Comparison of ENCODE assay signal across 9 cellular contexts in genomic region chr11:3169952-3170755, GRCh38. TPM values are rescaled to one million over a fixed set of nuclear protein-coding genes. Genes with fewer than 3 reads are reported as not detected.
DNase-seq lines count a peak whose midpoint lies in the region; ATAC-seq and TF ChIP-seq lines count a peak whose summit lies in the region.
"Had no signal": no experiment of that assay in that cellular context is flagged by ENCODE, and none has a peak within 500 bp of the region (broad histone marks: within the 10 kb centered on the region; RNA-seq: fewer than 3 reads in every experiment).

No MANE protein-coding gene starts in this region.

- H3K4me3 Mint-ChIP-seq in activated CD4-positive, alpha-beta memory T cell treated with anti-CD3 and anti-CD28 coated beads for 36 hours: peak overlapping the region; percentile 31
- H3K4me3 Mint-ChIP-seq in activated CD4-positive, alpha-beta memory T cell treated with anti-CD3 and anti-CD28 coated beads, Interleukin-2, amount 10 ng/mL, durations not matched to agents 7 days and 5 days: no peak overlapping the region

- no peak overlapping the region for H3K27ac Mint-ChIP-seq in activated CD4-positive, alpha-beta memory T cell treated with anti-CD3 and anti-CD28 coated beads for 36 hours
- H3K27ac Mint-ChIP-seq in activated CD4-positive, alpha-beta memory T cell treated with anti-CD3 and anti-CD28 coated beads, Interleukin-2, amount 10 ng/mL, durations not matched to agents 7 days and 5 days: no peak overlapping the region

- H3K27me3 Mint-ChIP-seq in activated CD4-positive, alpha-beta memory T cell treated with anti-CD3 and anti-CD28 coated beads for 36 hours: peaks cover 30% of the 10 kb centered on the region
- H3K27me3 Mint-ChIP-seq in activated CD4-positive, alpha-beta memory T cell treated with anti-CD3 and anti-CD28 coated beads, Interleukin-2, amount 10 ng/mL, durations not matched to agents 7 days and 5 days: peaks cover 29% of the 10 kb centered on the region

- H3K4me3 ChIP-seq in ascending aorta (peak overlapping the region; percentile 37 to 64), lower lobe of right lung (peak overlapping the region; percentile 45), transverse colon (peak overlapping the region in 1 of 4 donors; percentile 33)

- no peak for TF ChIP-seq CTCF in ascending aorta (IDR thresholded peaks at IDR 0.05)
- no peak for TF ChIP-seq CTCF in lower lobe of right lung (IDR thresholded peaks at IDR 0.05)
- TF ChIP-seq CTCF in transverse colon (IDR thresholded peaks at IDR 0.05): no peak

- H3K36me3 Mint-ChIP-seq in activated CD4-positive, alpha-beta memory T cell treated with anti-CD3 and anti-CD28 coated beads for 36 hours: no peaks in the 10 kb centered on the region
- H3K36me3 Mint-ChIP-seq in activated CD4-positive, alpha-beta memory T cell treated with anti-CD3 and anti-CD28 coated beads, Interleukin-2, amount 10 ng/mL, durations not matched to agents 7 days and 5 days (ENCODE audit: low read depth): no peaks in the 10 kb centered on the region

- H3K9me3 Mint-ChIP-seq in activated CD4-positive, alpha-beta memory T cell treated with anti-CD3 and anti-CD28 coated beads for 36 hours: no peaks in the 10 kb centered on the region
- no peaks in the 10 kb centered on the region for H3K9me3 Mint-ChIP-seq in activated CD4-positive, alpha-beta memory T cell treated with anti-CD3 and anti-CD28 coated beads, Interleukin-2, amount 10 ng/mL, durations not matched to agents 7 days and 5 days

- H3K9me3 ChIP-seq in ascending aorta: no peaks in the 10 kb centered on the region
- H3K9me3 ChIP-seq in lower lobe of right lung: no peaks in the 10 kb centered on the region
- no peaks in the 10 kb centered on the region for H3K9me3 ChIP-seq in transverse colon

- ATAC-seq in lower lobe of right lung: no peak
- ATAC-seq in HG02571 (IDR thresholded peaks at IDR 0.05; ENCODE audit: unreplicated experiment): no peak

- H3K4me1 ChIP-seq in ascending aorta: peaks cover 9 to 22% of the 10 kb centered on the region in 2 donors
- peaks cover 17% of the 10 kb centered on the region for H3K4me1 ChIP-seq in lower lobe of right lung
- H3K4me1 ChIP-seq in transverse colon: peaks cover 10 to 35% (median 15%) of the 10 kb centered on the region in 4 donors

- CTCF ChIA-PET in activated CD4-positive, alpha-beta memory T cell treated with anti-CD3 and anti-CD28 coated beads for 36 hours (lab: Charles Lee): no interaction called here
- CTCF ChIA-PET in activated CD4-positive, alpha-beta memory T cell treated with anti-CD3 and anti-CD28 coated beads, Interleukin-2, amount 10 ng/mL, durations not matched to agents 7 days and 5 days (lab: Charles Lee): no interaction called here

- no peak for TF ChIP-seq POLR2A in transverse colon (IDR thresholded peaks at IDR 0.05)

- H3K27me3 ChIP-seq in ascending aorta (no peaks in the 10 kb centered on the region), lower lobe of right lung (ENCODE audit: low read depth) (peaks cover 5% of the 10 kb centered on the region), transverse colon (peaks cover 21% of the 10 kb centered on the region)

- POLR2A ChIA-PET in activated CD4-positive, alpha-beta memory T cell treated with anti-CD3 and anti-CD28 coated beads for 36 hours (lab: Charles Lee): no interaction called here
- POLR2A ChIA-PET in activated CD4-positive, alpha-beta memory T cell treated with anti-CD3 and anti-CD28 coated beads, Interleukin-2, amount 10 ng/mL, durations not matched to agents 7 days and 5 days (lab: Charles Lee): no interaction called here

- TF ChIP-seq EP300 in transverse colon (IDR thresholded peaks at IDR 0.05; ENCODE audit: low read depth): no peak

- intact Hi-C loops in activated CD4-positive, alpha-beta memory T cell treated with anti-CD3 and anti-CD28 coated beads for 36 hours (cut with micrococcal nuclease): no loop called here
- intact Hi-C loops in ascending aorta (cut with DNase I) (loop anchor here (5.0 kb wide), 2 partner anchors 47 to 207 kb away; partner anchors contain the start of genes MRGPRG and ZNF195), lower lobe of right lung (cut with DNase I) (no loop called here), transverse colon (cut with DNase I; ENCODE audit: low total_unique reads) (no loop called here)

- DNase-seq in activated CD4-positive, alpha-beta memory T cell treated with anti-CD3 and anti-CD28 coated beads for 36 hours: no peak
- DNase-seq in activated CD4-positive, alpha-beta memory T cell treated with anti-CD3 and anti-CD28 coated beads, Interleukin-2, amount 10 ng/mL, durations not matched to agents 7 days and 5 days: no peak
- DNase-seq in ascending aorta (ENCODE audit: low spot score in 2 of 2) (no peak), lower lobe of right lung (peak; percentile 43), transverse colon (no peak), NCI-H2227 (lab: John Stamatoyannopoulos, UW; ENCODE audit: unreplicated experiment) (no peak), SW480 (ENCODE audit: low spot score) (no peak)
- DNase-seq: stimulated activated naive CD4-positive, alpha-beta T cell had no signal

- 14 to 35% methylated on average over 2 to 16 of the region's 20 CpGs for WGBS in transverse colon (ENCODE audit: low coverage in 1 of 2), 2 donors

- peaks cover 16% of the 10 kb centered on the region for H3K4me1 Mint-ChIP-seq in activated CD4-positive, alpha-beta memory T cell treated with anti-CD3 and anti-CD28 coated beads for 36 hours (ENCODE audit: low read depth)
- H3K4me1 Mint-ChIP-seq in activated CD4-positive, alpha-beta memory T cell treated with anti-CD3 and anti-CD28 coated beads, Interleukin-2, amount 10 ng/mL, durations not matched to agents 7 days and 5 days: peaks cover 10% of the 10 kb centered on the region

- H3K27ac ChIP-seq in ascending aorta: peak overlapping the region; percentile 66 to 91
- no peak overlapping the region for H3K27ac ChIP-seq in lower lobe of right lung
- H3K27ac ChIP-seq in transverse colon: peak overlapping the region; percentile 54 to 68 (median 64)

- H3K36me3 ChIP-seq in ascending aorta (no peaks in the 10 kb centered on the region), lower lobe of right lung (no peaks in the 10 kb centered on the region), transverse colon (no peaks in the 10 kb centered on the region)

- in situ Hi-C loops in transverse colon (cut with MboI; ENCODE audit: low pct_ligation_motif_present in 1 of 4, low pct_unique_long_range_greater_than_20kb in 1 of 4, low sequenced_read_pairs in 3 of 4): no loop called here

RNA-seq across cellular contexts. Expression of gene OSBPL5, which starts 5.0 kb away (rescaled TPM):
- total RNA-seq in activated CD4-positive, alpha-beta memory T cell treated with anti-CD3 and anti-CD28 coated beads for 36 hours: 1 to 10 TPM; 4.6 to 4.7 TPM
- 1 to 10 TPM; 1.6 to 1.7 TPM for total RNA-seq in activated CD4-positive, alpha-beta memory T cell treated with anti-CD3 and anti-CD28 coated beads, Interleukin-2, amount 10 ng/mL, durations not matched to agents 7 days and 5 days
- total RNA-seq in ascending aorta: 92.0 TPM
- total RNA-seq in lower lobe of right lung: 46.2 TPM
- 100 to 1,000 TPM in 2 of 4 donors, 10 to 100 TPM in 2; 37.3 to 211 (median 105) TPM for total RNA-seq in transverse colon

RNA-seq across cellular contexts. Expression of gene MRGPRG, which starts 48.5 kb away (rescaled TPM):
- total RNA-seq in activated CD4-positive, alpha-beta memory T cell treated with anti-CD3 and anti-CD28 coated beads for 36 hours: not detected
- not detected for total RNA-seq in activated CD4-positive, alpha-beta memory T cell treated with anti-CD3 and anti-CD28 coated beads, Interleukin-2, amount 10 ng/mL, durations not matched to agents 7 days and 5 days
- not detected for total RNA-seq in ascending aorta
- not detected for total RNA-seq in lower lobe of right lung
- total RNA-seq in transverse colon: not detected
